ENCODE assay signal across 27 cellular contexts in genomic region chr10:368579-369255, GRCh38.
DNase-seq lines count a peak whose midpoint lies in the region; FAIRE-seq and TF ChIP-seq lines count a peak whose summit lies in the region.
"Had no signal": no experiment of that assay in that cellular context is flagged by ENCODE, and none has a peak within 500 bp of the region (broad histone marks: within the 10 kb centered on the region; RNA-seq: fewer than 3 reads in every experiment).

No MANE protein-coding gene starts in this region.

- 93 to 94% methylated on average over 13 to 18 of the region's 18 CpGs for WGBS in endodermal cell (ENCODE audit: insufficient coverage in 1 of 2, insufficient read length in 1 of 2), 2 experiments

- no peaks in the 10 kb centered on the region for H3K27me3 ChIP-seq in endodermal cell (ENCODE audit: control insufficient read depth, insufficient read depth, low read length, poor library complexity, severe bottlenecking)
- H3K27me3 ChIP-seq: BLaER1, suprapubic skin had no signal

- no peak overlapping the region for H3K4me3 ChIP-seq in endodermal cell (ENCODE audit: low read length)
- H3K4me3 ChIP-seq: BLaER1, lung, skin epidermis, suprapubic skin had no signal

- peaks cover 30% of the 10 kb centered on the region for H3K36me3 Mint-ChIP-seq in endodermal cell (ENCODE audit: low read depth)
- H3K36me3 Mint-ChIP-seq in osteocyte (ENCODE audit: unreplicated experiment), result peaks cover 27% of the 10 kb centered on the region
- peaks cover 3% of the 10 kb centered on the region for H3K36me3 Mint-ChIP-seq in activated T-cell treated with anti-CD3 and anti-CD28 coated beads, Interleukin-2, amount 50 U/mL, for 24 hours (ENCODE audit: low read depth)

- DNase-seq in ELF-1 (ENCODE audit: low read depth, low spot score) (peak; percentile 43), NCI-H69 (lab: John Stamatoyannopoulos, UW) (peak; percentile 70), endodermal cell (no peak), osteocyte (ENCODE audit: extremely low spot score, unreplicated experiment) (no peak), H54 (ENCODE audit: insufficient read length, low spot score) (no peak), GDM1 (lab: John Stamatoyannopoulos, UW) (no peak)
- DNase-seq in activated T-cell treated with anti-CD3 and anti-CD28 coated beads, Interleukin-2, amount 50 U/mL, for 24 hours, result no peak
- DNase-seq in activated CD4-positive, alpha-beta T cell treated with anti-CD3 and anti-CD28 coated beads, Interleukin-2, amount 50 U/mL, for 4 hours, result no peak
- DNase-seq: activated B cell treated with CpG ODN at 0.5 μM for 24 hours; activated CD8-positive, alpha-beta memory T cell treated with anti-CD3 and anti-CD28 coated beads, Interleukin-2, amount 50 U/mL, for 4 hours; Calu3; central memory CD4-positive, alpha-beta T cell; EL; KG1; kidney glomerular epithelial cell; NCI-H187 treated with DMSO at 0.1 percent for 48 hours; NCI-H748 treated with DMSO at 0.1 percent for 48 hours; stimulated activated CD4-positive, alpha-beta T cell treated with anti-CD3 and anti-CD28 coated beads, Interleukin-4, amount 100 ng/mL, for 1 hour; stimulated activated naive B cell treated with anti-CD40 and anti-IgM and Interleukin-4, amounts not matched to agents 10 μg/mL and 1 μg/mL and 100 μg/mL, for 72 hours; T1000 had no signal

- TF ChIP-seq CTCF in endodermal cell (conservative IDR thresholded peaks at IDR 0.05), result no peak
- no peak for TF ChIP-seq CTCF in osteocyte (IDR thresholded peaks at IDR 0.05)

- H3K9me3 Mint-ChIP-seq in endodermal cell (no peaks in the 10 kb centered on the region), osteocyte (ENCODE audit: unreplicated experiment) (no peaks in the 10 kb centered on the region)
- no peaks in the 10 kb centered on the region for H3K9me3 Mint-ChIP-seq in activated T-cell treated with anti-CD3 and anti-CD28 coated beads, Interleukin-2, amount 50 U/mL, for 24 hours
- H3K9me3 Mint-ChIP-seq: activated B cell treated with CpG ODN at 0.5 μM for 24 hours; activated T-helper 17 cell treated with anti-CD3 and anti-CD28 coated beads, Interleukin-2, amount 50 U/mL, for 72 hours; stimulated activated naive B cell treated with anti-CD40 and anti-IgM and Interleukin-4, amounts not matched to agents 10 μg/mL and 1 μg/mL and 100 μg/mL, for 72 hours had no signal

- H3K4me1 ChIP-seq in endodermal cell (ENCODE audit: control insufficient read depth, insufficient read depth, low read length), result no peaks in the 10 kb centered on the region

- H3K27ac ChIP-seq in endodermal cell (ENCODE audit: low read depth, low read length), result peak overlapping the region; percentile 86
- H3K27ac ChIP-seq: BLaER1, suprapubic skin had no signal

- H3K27me3 Mint-ChIP-seq in endodermal cell (ENCODE audit: insufficient read depth), result no peaks in the 10 kb centered on the region
- no peaks in the 10 kb centered on the region for H3K27me3 Mint-ChIP-seq in osteocyte (ENCODE audit: unreplicated experiment)
- no peaks in the 10 kb centered on the region for H3K27me3 Mint-ChIP-seq in activated T-cell treated with anti-CD3 and anti-CD28 coated beads, Interleukin-2, amount 50 U/mL, for 24 hours
- H3K27me3 Mint-ChIP-seq: activated naive CD8-positive, alpha-beta T cell; activated T-helper 17 cell treated with anti-CD3 and anti-CD28 coated beads, Interleukin-2, amount 50 U/mL, for 72 hours; stimulated activated naive B cell treated with anti-CD40 and anti-IgM and Interleukin-4, amounts not matched to agents 10 μg/mL and 1 μg/mL and 100 μg/mL, for 72 hours had no signal

- TF ChIP-seq POLR2A in H54 (IDR thresholded peaks at IDR 0.05; ENCODE audit: low read depth, low read length), result no peak

- no peak overlapping the region for H3K9ac ChIP-seq in endodermal cell (ENCODE audit: extremely low read depth, low read length, poor library complexity, severe bottlenecking)
- H3K9ac ChIP-seq: BLaER1 had no signal

- H3K4me1 Mint-ChIP-seq in endodermal cell (peaks cover 2% of the 10 kb centered on the region), osteocyte (ENCODE audit: unreplicated experiment) (peaks cover 59% of the 10 kb centered on the region)
- H3K4me1 Mint-ChIP-seq in activated T-cell treated with anti-CD3 and anti-CD28 coated beads, Interleukin-2, amount 50 U/mL, for 24 hours (ENCODE audit: low read depth), result no peaks in the 10 kb centered on the region
- H3K4me1 Mint-ChIP-seq: activated T-helper 17 cell treated with anti-CD3 and anti-CD28 coated beads, Interleukin-2, amount 50 U/mL, for 72 hours had no signal

- no peaks in the 10 kb centered on the region for H3K9me3 ChIP-seq in endodermal cell (ENCODE audit: control insufficient read depth, low read length)
- H3K9me3 ChIP-seq: BLaER1, suprapubic skin had no signal

- H3K27ac Mint-ChIP-seq in endodermal cell, result peak overlapping the region; percentile 35
- H3K27ac Mint-ChIP-seq in osteocyte (ENCODE audit: unreplicated experiment), result peak overlapping the region; percentile 61
- H3K27ac Mint-ChIP-seq in activated T-cell treated with anti-CD3 and anti-CD28 coated beads, Interleukin-2, amount 50 U/mL, for 24 hours, result no peak overlapping the region
- H3K27ac Mint-ChIP-seq: activated B cell treated with CpG ODN at 0.5 μM for 24 hours; activated naive CD8-positive, alpha-beta T cell; activated T-helper 17 cell treated with anti-CD3 and anti-CD28 coated beads, Interleukin-2, amount 50 U/mL, for 72 hours; stimulated activated naive B cell treated with anti-CD40 and anti-IgM and Interleukin-4, amounts not matched to agents 10 μg/mL and 1 μg/mL and 100 μg/mL, for 72 hours had no signal

- H3K4me3 Mint-ChIP-seq in endodermal cell, result no peak overlapping the region
- H3K4me3 Mint-ChIP-seq in osteocyte (ENCODE audit: unreplicated experiment), result no peak overlapping the region
- H3K4me3 Mint-ChIP-seq in activated T-cell treated with anti-CD3 and anti-CD28 coated beads, Interleukin-2, amount 50 U/mL, for 24 hours, result no peak overlapping the region
- H3K4me3 Mint-ChIP-seq: activated B cell treated with CpG ODN at 0.5 μM for 24 hours; activated naive CD8-positive, alpha-beta T cell; activated T-helper 17 cell treated with anti-CD3 and anti-CD28 coated beads, Interleukin-2, amount 50 U/mL, for 72 hours; stimulated activated naive B cell treated with anti-CD40 and anti-IgM and Interleukin-4, amounts not matched to agents 10 μg/mL and 1 μg/mL and 100 μg/mL, for 72 hours had no signal

- peaks cover 17% of the 10 kb centered on the region for H3K36me3 ChIP-seq in endodermal cell (ENCODE audit: control insufficient read depth, insufficient read depth, low read length)

- FAIRE-seq in H54 (lab: Jason Lieb, UNC), result no peak
- FAIRE-seq: astrocyte had no signal

Comparison
In these comparisons a context has a peak if more than half of its experiments do, and no peak if none do; other contexts are left out.
1. DNase-seq: peak in ELF-1 (single experiment) and NCI-H69 (single experiment); none in endodermal cell (single experiment), osteocyte (single experiment), H54 (single experiment), activated T-cell treated with anti-CD3 and anti-CD28 coated beads, Interleukin-2, amount 50 U/mL, for 24 hours (single experiment), activated CD4-positive, alpha-beta T cell treated with anti-CD3 and anti-CD28 coated beads, Interleukin-2, amount 50 U/mL, for 4 hours (0 of 2) and GDM1 (single experiment).